1 cellular context compared by ENCODE assay signal in genomic region chr3:130529816-130530215, GRCh38.
TF ChIP-seq lines count a peak whose summit lies in the region.

No MANE protein-coding gene starts in this region.

TF ChIP-seq in GM12878, 131 proteins besides CTCF, POLR2A, EP300 and RAD21 (continued from another document):
- TF ChIP-seq E2F4 (IDR thresholded peaks at IDR 0.05; ENCODE audit: low read depth, low read length) = no peak
- TF ChIP-seq NR2C1 (IDR thresholded peaks at IDR 0.05) = no peak
- no peak for TF ChIP-seq SUPT20H (IDR thresholded peaks at IDR 0.05; ENCODE audit: borderline replicate concordance, control insufficient read depth, low read depth, low read length)
- no peak for TF ChIP-seq EGR1 (IDR thresholded peaks at IDR 0.05; ENCODE audit: borderline replicate concordance in 1 of 2, low read depth in 2 of 2, low read length in 2 of 2)
